ENCODE assay signal across 14 cellular contexts in the genomic region with DNA sequence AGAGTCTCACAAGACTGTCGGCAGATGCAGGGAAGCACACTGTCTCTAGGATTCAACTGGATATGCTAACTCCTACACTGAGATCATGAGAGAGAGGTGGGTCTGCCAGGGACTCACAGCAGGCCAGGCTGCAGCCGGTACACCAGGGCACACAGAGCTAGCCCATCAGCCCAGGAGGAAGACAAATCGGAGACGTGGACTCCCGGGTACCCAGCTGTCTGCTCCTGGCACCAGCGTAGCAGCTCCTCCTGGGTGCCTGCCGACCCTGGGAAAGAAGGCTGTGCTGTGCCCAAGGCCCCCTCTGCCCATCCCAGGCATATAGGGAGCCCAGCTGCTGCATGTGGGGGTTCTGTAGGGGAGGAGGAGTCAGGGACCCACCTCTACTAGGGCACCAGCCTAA. TPM values are rescaled to one million over a fixed set of nuclear protein-coding genes. Genes with fewer than 3 reads are reported as not detected.
A peak's percentile ranks its signal among the peaks of the same experiment; 100 is the strongest.
DNase-seq lines count a peak whose midpoint lies in the region; ATAC-seq lines count a peak whose summit lies in the region.
"Had no signal": no experiment of that assay in that cellular context is flagged by ENCODE, and none has a peak within 500 bp of the region (broad histone marks: within the 10 kb centered on the region; RNA-seq: fewer than 3 reads in every experiment).

No MANE protein-coding gene starts in this region.

- peak overlapping the region in 2 of 4 donors; percentile 36 to 83 for H3K4me3 Mint-ChIP-seq in IgD-negative memory B cell
- peak overlapping the region in 1 of 2 donors; percentile 47 for H3K4me3 Mint-ChIP-seq in stimulated activated naive B cell treated with anti-CD40 and anti-IgM and Interleukin-4, amounts not matched to agents 10 μg/mL and 1 μg/mL and 100 μg/mL, for 72 hours

- peak; percentile 1 for ATAC-seq in esophagus mucosa
- ATAC-seq in stimulated activated naive B cell treated with anti-CD40 and anti-IgM and Interleukin-4, amounts not matched to agents 10 μg/mL and 1 μg/mL and 100 μg/mL, for 72 hours (replicated peaks), result no peak
- ATAC-seq: stimulated activated naive CD8-positive, alpha-beta T cell treated with anti-CD3 and anti-CD28 coated beads, Interleukin-15, Interleukin-2, amounts not matched to agents 100 U/mL and 50 U/mL, for 24 hours had no signal

- peak overlapping the region; percentile 80 to 97 (median 87) for H3K27ac Mint-ChIP-seq in IgD-negative memory B cell
- peak overlapping the region; percentile 89 for H3K27ac Mint-ChIP-seq in stimulated activated naive B cell treated with anti-CD40 and anti-IgM and Interleukin-4, amounts not matched to agents 10 μg/mL and 1 μg/mL and 100 μg/mL, for 72 hours

- H3K9me3 Mint-ChIP-seq in IgD-negative memory B cell, result no peaks in the 10 kb centered on the region
- H3K9me3 Mint-ChIP-seq in stimulated activated naive B cell treated with anti-CD40 and anti-IgM and Interleukin-4, amounts not matched to agents 10 μg/mL and 1 μg/mL and 100 μg/mL, for 72 hours, result no peaks in the 10 kb centered on the region

- no peaks in the 10 kb centered on the region for H3K36me3 Mint-ChIP-seq in IgD-negative memory B cell
- peaks cover 45 to 70% of the 10 kb centered on the region in 2 donors for H3K36me3 Mint-ChIP-seq in stimulated activated naive B cell treated with anti-CD40 and anti-IgM and Interleukin-4, amounts not matched to agents 10 μg/mL and 1 μg/mL and 100 μg/mL, for 72 hours

- peaks cover 28 to 34% (median 28%) of the 10 kb centered on the region in 3 donors for H3K4me1 Mint-ChIP-seq in IgD-negative memory B cell
- H3K4me1 Mint-ChIP-seq in stimulated activated naive B cell treated with anti-CD40 and anti-IgM and Interleukin-4, amounts not matched to agents 10 μg/mL and 1 μg/mL and 100 μg/mL, for 72 hours, result peaks cover 56 to 82% of the 10 kb centered on the region in 2 donors

- DNase-seq in activated CD8-positive, alpha-beta memory T cell treated with anti-CD3 and anti-CD28 coated beads for 24 hours, result peak; percentile 55
- DNase-seq in activated CD8-positive, alpha-beta memory T cell treated with anti-CD3 and anti-CD28 coated beads, Interleukin-2, amount 50 U/mL, for 48 hours, result no peak
- DNase-seq in stimulated activated naive B cell treated with anti-CD40 and anti-IgM and Interleukin-4, amounts not matched to agents 10 μg/mL and 1 μg/mL and 100 μg/mL, for 72 hours, result no peak
- no peak for DNase-seq in posterior vena cava (ENCODE audit: low spot score)
- no peak for DNase-seq in DMS79 (lab: John Stamatoyannopoulos, UW)
- no peak for DNase-seq in NK-92 (lab: John Stamatoyannopoulos, UW; ENCODE audit: unreplicated experiment)
- DNase-seq: ACHN; activated CD4-positive, CD25-positive, alpha-beta regulatory T cell treated with anti-CD3 and anti-CD28 coated beads, Interleukin-2, amount 50 U/mL, for 72 hours; amygdala; foreskin melanocyte; Right ventricle myocardium superior; stimulated activated naive CD8-positive, alpha-beta T cell treated with anti-CD3 and anti-CD28 coated beads, Interleukin-15, Interleukin-2, amounts not matched to agents 100 U/mL and 50 U/mL, for 24 hours had no signal

- no peaks in the 10 kb centered on the region for H3K27me3 Mint-ChIP-seq in IgD-negative memory B cell
- no peaks in the 10 kb centered on the region for H3K27me3 Mint-ChIP-seq in stimulated activated naive B cell treated with anti-CD40 and anti-IgM and Interleukin-4, amounts not matched to agents 10 μg/mL and 1 μg/mL and 100 μg/mL, for 72 hours

- intact Hi-C loops in posterior vena cava (cut with DNase I), result no loop called here

RNA-seq across cellular contexts. Expression of a gene that starts 7.0 kb away (rescaled TPM):
- polyA plus RNA-seq in IgD-negative memory B cell, result 23.9 TPM
- total RNA-seq in esophagus mucosa (7.4 TPM), posterior vena cava (10 to 100 TPM; 53.0 to 53.2 TPM)

RNA-seq across cellular contexts. Expression of a gene that starts 8.1 kb away (rescaled TPM):
- polyA plus RNA-seq in IgD-negative memory B cell, result 22.0 TPM
- total RNA-seq in esophagus mucosa (12.3 TPM), posterior vena cava (1 to 10 TPM; 4.2 to 6.7 TPM)

RNA-seq across cellular contexts. Expression of a gene that starts 8.2 kb away (rescaled TPM):
- 1.1 TPM for polyA plus RNA-seq in IgD-negative memory B cell
- total RNA-seq in esophagus mucosa (0.84 TPM), posterior vena cava (1 to 10 TPM; 1.2 to 1.9 TPM)

RNA-seq across cellular contexts. Expression of a gene that starts 34.4 kb away (rescaled TPM):
- polyA plus RNA-seq in IgD-negative memory B cell, result 15.5 TPM
- total RNA-seq in esophagus mucosa (4.9 TPM), posterior vena cava (1 to 10 TPM; 5.5 to 5.8 TPM)
